ENCODE assay signal across 8 cellular contexts in the genomic region with DNA sequence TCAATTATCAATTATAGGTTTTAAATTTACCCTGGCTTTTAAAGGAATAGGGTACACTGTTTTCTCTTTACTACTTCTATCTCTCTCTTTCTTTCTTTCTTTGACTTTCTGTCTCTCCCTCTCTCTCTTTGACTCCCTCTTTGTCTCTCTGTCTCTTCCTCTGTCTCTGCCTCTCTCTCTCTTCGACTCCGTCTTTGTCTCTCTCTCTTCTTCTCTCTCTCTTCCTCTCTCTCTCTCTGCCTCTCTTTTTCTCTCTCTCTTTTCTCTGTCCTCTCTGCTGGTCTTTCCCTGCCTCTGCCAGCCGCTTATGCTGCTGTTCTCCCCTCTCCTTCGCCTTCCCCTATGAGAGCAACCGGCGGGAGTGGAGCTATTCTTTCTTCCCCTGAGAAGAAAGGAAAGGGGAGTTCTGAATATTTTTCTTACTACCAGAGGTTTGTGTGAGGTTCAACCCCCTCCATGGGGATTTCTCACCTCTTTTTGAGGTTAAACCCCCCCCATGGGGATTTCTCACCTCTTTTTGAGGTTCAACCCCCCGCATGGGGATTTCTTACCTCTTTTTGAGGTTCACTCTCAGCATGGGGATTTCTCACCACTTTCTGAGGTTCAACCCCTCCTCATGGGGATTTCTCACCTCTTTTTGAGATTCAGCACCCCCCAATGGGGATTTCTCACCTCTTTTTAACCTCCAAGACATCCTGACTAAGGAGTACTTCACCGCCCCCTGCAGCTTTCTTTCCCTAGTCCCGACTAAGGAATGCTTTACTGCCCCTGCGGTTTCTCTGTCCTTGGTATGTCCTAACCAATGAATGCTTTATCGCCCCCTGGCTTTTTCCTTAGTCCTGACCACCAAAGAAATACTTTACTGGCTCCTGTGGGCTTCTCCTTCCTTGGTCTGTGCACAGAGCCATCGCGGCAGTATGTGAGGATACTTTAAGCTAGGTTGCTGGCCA. TPM values are rescaled to one million over a fixed set of nuclear protein-coding genes. Genes with fewer than 3 reads are reported as not detected.
A peak's percentile ranks its signal among the peaks of the same experiment; 100 is the strongest.
DNase-seq lines count a peak whose midpoint lies in the region; ATAC-seq and TF ChIP-seq lines count a peak whose summit lies in the region.

No MANE protein-coding gene starts in this region.

- peak; percentile 43 for TF ChIP-seq CTCF in osteoblast (IDR thresholded peaks at IDR 0.05; ENCODE audit: extremely low read depth, low read depth, low read length)

- H3K4me3 Mint-ChIP-seq in activated naive CD4-positive, alpha-beta T cell treated with anti-CD3 and anti-CD28 coated beads, Interleukin-2, amount 50 U/mL, for 24 hours: peak overlapping the region; percentile 3

- no peaks in the 10 kb centered on the region for H3K27me3 ChIP-seq in osteoblast (ENCODE audit: insufficient read depth, low read length)

- peaks cover 2% of the 10 kb centered on the region for H3K36me3 Mint-ChIP-seq in activated naive CD4-positive, alpha-beta T cell treated with anti-CD3 and anti-CD28 coated beads, Interleukin-2, amount 50 U/mL, for 24 hours

- no peaks in the 10 kb centered on the region for H3K27me3 Mint-ChIP-seq in activated naive CD4-positive, alpha-beta T cell treated with anti-CD3 and anti-CD28 coated beads, Interleukin-2, amount 50 U/mL, for 24 hours

- no peak for ATAC-seq in GM18519 (IDR thresholded peaks at IDR 0.05; ENCODE audit: low FRiP score, unreplicated experiment)

- H3K36me3 ChIP-seq in osteoblast (ENCODE audit: insufficient read depth, low read length): no peaks in the 10 kb centered on the region

- H3K9me3 Mint-ChIP-seq in activated naive CD4-positive, alpha-beta T cell treated with anti-CD3 and anti-CD28 coated beads, Interleukin-2, amount 50 U/mL, for 24 hours: no peaks in the 10 kb centered on the region

- peak overlapping the region; percentile 76 for H3K27ac Mint-ChIP-seq in activated naive CD4-positive, alpha-beta T cell treated with anti-CD3 and anti-CD28 coated beads, Interleukin-2, amount 50 U/mL, for 24 hours

- H3K4me3 ChIP-seq in osteoblast (ENCODE audit: insufficient read depth, low read length): no peak overlapping the region

- no peaks in the 10 kb centered on the region for H3K9me3 ChIP-seq in osteoblast (ENCODE audit: low read depth, low read length)

- H3K27ac ChIP-seq in osteoblast (ENCODE audit: low read depth, low read length): no peak overlapping the region

- DNase-seq in G401 (ENCODE audit: low spot score) (peak; percentile 23), NCI-H1930 (lab: John Stamatoyannopoulos, UW) (peak; percentile 10 to 12), osteoblast (ENCODE audit: insufficient read length, low spot score, missing footprints) (no peak), anterior cingulate cortex (lab: John Stamatoyannopoulos, UW) (no peak), SKM-1 treated with dmso at 0.1 percent for 144 hours (lab: John Stamatoyannopoulos, UW; ENCODE audit: unreplicated experiment) (no peak), AG20443 (ENCODE audit: low spot score) (no peak)

- no peaks in the 10 kb centered on the region for H3K4me1 ChIP-seq in osteoblast (ENCODE audit: insufficient read depth, low read length)

- no peak overlapping the region for H3K4me2 ChIP-seq in osteoblast (ENCODE audit: insufficient read depth, low read length)

- H3K79me2 ChIP-seq in osteoblast (ENCODE audit: insufficient read depth, low read length): no peaks in the 10 kb centered on the region

- in situ Hi-C loops in G401 (cut with HindIII; ENCODE audit: low sequenced_read_pairs): no loop called here

- no peaks in the 10 kb centered on the region for H4K20me1 ChIP-seq in osteoblast (ENCODE audit: insufficient read depth, low read length)

- no peak overlapping the region for H2AFZ ChIP-seq in osteoblast (ENCODE audit: low read length)

- H3K4me1 Mint-ChIP-seq in activated naive CD4-positive, alpha-beta T cell treated with anti-CD3 and anti-CD28 coated beads, Interleukin-2, amount 50 U/mL, for 24 hours: peaks cover 20% of the 10 kb centered on the region

RNA-seq across cellular contexts. Expression of a gene that starts 27.4 kb away (rescaled TPM):
- 24.5 and 39.9 TPM in 2 replicates for total RNA-seq in G401 (2014; rRNA removed; shearing (Covaris generic))
- total RNA-seq in osteoblast: 30.0 and 38.0 TPM in 2 replicates

Comparison
In these comparisons a context has a peak if more than half of its experiments do, and no peak if none do; other contexts are left out.
1. DNase-seq: peak in G401 (single experiment) and NCI-H1930 (2 of 2); none in osteoblast (single experiment), anterior cingulate cortex (0 of 58), SKM-1 treated with dmso at 0.1 percent for 144 hours (single experiment) and AG20443 (single experiment).